ENCODE assay signal across 8 cellular contexts in genomic region chr14:22980672-22981089, GRCh38. TPM values are rescaled to one million over a fixed set of nuclear protein-coding genes. Genes with fewer than 3 reads are reported as not detected.
DNase-seq lines count a peak whose midpoint lies in the region; TF ChIP-seq lines count a peak whose summit lies in the region.

No MANE protein-coding gene starts in this region.

- TF ChIP-seq CTCF in RWPE1 (conservative IDR thresholded peaks at IDR 0.05; ENCODE audit: low read depth) (no peak), chondrocyte (IDR thresholded peaks at IDR 0.05) (no peak), lower leg skin (IDR thresholded peaks at IDR 0.05) (no peak)

- H3K4me1 Mint-ChIP-seq in chondrocyte (ENCODE audit: low read depth): peaks cover 47% of the 10 kb centered on the region

- peaks cover 11% of the 10 kb centered on the region for H3K4me1 ChIP-seq in thymus (ENCODE audit: control insufficient read depth, insufficient read depth, low read length)

- CTCF ChIA-PET in RWPE1 (lab: Yijun Ruan, JAX): no interaction called here

- H3K9me3 ChIP-seq in thymus (ENCODE audit: control insufficient read depth): no peaks in the 10 kb centered on the region

- H3K27ac ChIP-seq in RWPE1 (peak overlapping the region; percentile 99), thymus (ENCODE audit: low read depth) (peak overlapping the region; percentile 84)

- H3K9me3 Mint-ChIP-seq in chondrocyte (ENCODE audit: low read depth): no peaks in the 10 kb centered on the region

- 0 to 2% methylated on average over 9 to 11 of the region's 41 CpGs for WGBS in lower leg skin, 2 donors
- WGBS in thymus: 1% methylated on average over 41 of the region's 41 CpGs

- peaks cover 18% of the 10 kb centered on the region for H3K27me3 ChIP-seq in thymus (ENCODE audit: control insufficient read depth, insufficient read depth)

- peaks cover 5% of the 10 kb centered on the region for H3K36me3 ChIP-seq in thymus (ENCODE audit: control insufficient read depth, insufficient read depth)

- no peak for TF ChIP-seq POLR2A in lower leg skin (IDR thresholded peaks at IDR 0.05)

- peak overlapping the region; percentile 81 for H3K4me3 Mint-ChIP-seq in chondrocyte (ENCODE audit: unreplicated experiment)

- H3K27me3 Mint-ChIP-seq in chondrocyte (ENCODE audit: low read depth): no peaks in the 10 kb centered on the region

- POLR2A ChIA-PET in RWPE1 (lab: Yijun Ruan, JAX; ENCODE audit: low non-redundant PET): interaction anchor here (0.6 kb wide), 1 partner anchor 162 kb away, joined by 3 read pairs; no protein-coding TSS in a partner anchor

- DNase-seq in D341Med (ENCODE audit: low spot score) (peak; percentile 44), RWPE1 (ENCODE audit: low spot score) (peak; percentile 88), chondrocyte (ENCODE audit: low spot score) (no peak), lower leg skin (ENCODE audit: low spot score in 2 of 2) (peak; percentile 25 to 90), AML-193 (lab: John Stamatoyannopoulos, UW) (no peak), DMS79 treated with DMSO at 0.1 percent for 48 hours (lab: John Stamatoyannopoulos, UW) (no peak), NCI-H1694 treated with DMSO at 0.1 percent for 48 hours (lab: John Stamatoyannopoulos, UW) (no peak)

- intact Hi-C loops in lower leg skin (cut with DNase I; ENCODE audit: low total_unique reads): no loop called here

- H3K4me3 ChIP-seq in lower leg skin (ENCODE audit: low read depth, poor library complexity, severe bottlenecking) (peak overlapping the region; percentile 66), thymus (ENCODE audit: low read length) (peak overlapping the region; percentile 80)

- peak overlapping the region; percentile 97 for H3K27ac Mint-ChIP-seq in chondrocyte (ENCODE audit: unreplicated experiment)

- peaks cover 6% of the 10 kb centered on the region for H3K36me3 Mint-ChIP-seq in chondrocyte (ENCODE audit: low read depth)

RNA-seq across cellular contexts. Expression of gene AJUBA, which starts 1.7 kb away (rescaled TPM):
- total RNA-seq in chondrocyte (56.5 to 124 TPM (median 124 TPM) in 3 replicates), lower leg skin (10 to 100 TPM; 66.2 to 98.4 (median 74.8) TPM)
- polyA plus RNA-seq in thymus: 22.4 TPM

RNA-seq across cellular contexts. Expression of gene HAUS4, which starts 23.8 kb away (rescaled TPM):
- total RNA-seq in chondrocyte (27.6 to 35.2 TPM (median 29.3 TPM) in 3 replicates), lower leg skin (10 to 100 TPM; 52.3 to 74.4 (median 61.9) TPM)
- 30.5 TPM for polyA plus RNA-seq in thymus

RNA-seq across cellular contexts. Expression of gene C14orf93, which starts 29.3 kb away (rescaled TPM):
- 6.0 to 7.6 TPM (median 6.0 TPM) in 3 replicates for total RNA-seq in chondrocyte
- total RNA-seq in lower leg skin: 10 to 100 TPM; 16.9 to 29.6 (median 23.2) TPM
- 17.5 TPM for polyA plus RNA-seq in thymus

RNA-seq across cellular contexts. Expression of gene PRMT5, which starts 51.5 kb away (rescaled TPM):
- total RNA-seq in chondrocyte: 42.0 to 59.5 TPM (median 50.4 TPM) in 3 replicates
- total RNA-seq in lower leg skin: 10 to 100 TPM; 42.9 to 53.2 (median 48.3) TPM
- 31.8 TPM for polyA plus RNA-seq in thymus

RNA-seq across cellular contexts. Expression of gene PSMB5, which starts 54.0 kb away (rescaled TPM):
- total RNA-seq in chondrocyte (151 to 207 TPM (median 172 TPM) in 3 replicates), lower leg skin (100 to 1,000 TPM in 2 of 4 donors, 10 to 100 TPM in 2; 70.6 to 148 (median 116) TPM)
- 71.0 TPM for polyA plus RNA-seq in thymus

Comparison
In these comparisons a context has a peak if more than half of its experiments do, and no peak if none do; other contexts are left out.
1. DNase-seq: peak in D341Med (single experiment), RWPE1 (single experiment) and lower leg skin (2 of 2); none in chondrocyte (single experiment), AML-193 (0 of 2), DMS79 treated with DMSO at 0.1 percent for 48 hours (single experiment) and NCI-H1694 treated with DMSO at 0.1 percent for 48 hours (single experiment).